ENCODE assay signal across 14 cellular contexts in genomic region chr12:64633186-64633939, GRCh38. TPM values are rescaled to one million over a fixed set of nuclear protein-coding genes. Genes with fewer than 3 reads are reported as not detected.
A peak's percentile ranks its signal among the peaks of the same experiment; 100 is the strongest.
DNase-seq lines count a peak whose midpoint lies in the region; ATAC-seq and TF ChIP-seq lines count a peak whose summit lies in the region.
"Had no signal": no experiment of that assay in that cellular context is flagged by ENCODE, and none has a peak within 500 bp of the region (broad histone marks: within the 10 kb centered on the region; RNA-seq: fewer than 3 reads in every experiment).

No MANE protein-coding gene starts in this region.

- H2AK5ac ChIP-seq in trophoblast cell (ENCODE audit: low read length), result no peak overlapping the region

- no peaks in the 10 kb centered on the region for H3K79me2 ChIP-seq in trophoblast cell (ENCODE audit: control insufficient read depth, insufficient read depth, low read length, poor library complexity)

- H3K4me3 ChIP-seq in ascending aorta (no peak overlapping the region), trophoblast cell (ENCODE audit: low read depth, low read length) (no peak overlapping the region)
- H3K4me3 ChIP-seq: dorsolateral prefrontal cortex, GM12878, SJCRH30 had no signal

- no peaks in the 10 kb centered on the region for H3K27me3 ChIP-seq in ascending aorta
- H3K27me3 ChIP-seq in trophoblast cell (ENCODE audit: insufficient read depth, low read length), result no peaks in the 10 kb centered on the region
- H3K27me3 ChIP-seq: dorsolateral prefrontal cortex, SJCRH30 had no signal

- no peaks in the 10 kb centered on the region for H3K79me1 ChIP-seq in trophoblast cell (ENCODE audit: low read length)

- H3K36me3 ChIP-seq in ascending aorta, result peaks cover 0 to 3% of the 10 kb centered on the region in 2 donors
- peaks cover 0 to 3% of the 10 kb centered on the region in 2 experiments for H3K36me3 ChIP-seq in trophoblast cell (ENCODE audit: control insufficient read depth in 1 of 2, insufficient read depth in 2 of 2, low read length in 2 of 2)

- peak overlapping the region; percentile 67 for H3K4ac ChIP-seq in trophoblast cell (ENCODE audit: low read depth, low read length)

- peaks cover 13 to 43% of the 10 kb centered on the region in 2 donors for H3K4me1 ChIP-seq in ascending aorta
- H3K4me1 ChIP-seq in trophoblast cell (ENCODE audit: control insufficient read depth in 1 of 2, insufficient read depth in 2 of 2, low read length in 2 of 2), result no peaks in the 10 kb centered on the region
- H3K4me1 ChIP-seq: SJCRH30 had no signal

- H3K14ac ChIP-seq in trophoblast cell (ENCODE audit: low read length), result no peak overlapping the region

- DNase-seq in Caki2 (ENCODE audit: low read depth) (peak; percentile 39), NCI-H2029 treated with DMSO at 0.1 percent for 48 hours (lab: John Stamatoyannopoulos, UW) (peak; percentile 71), ascending aorta (ENCODE audit: low spot score in 2 of 2) (no peak), trophoblast cell (no peak), HCEC 1CT (no peak), HuH-7.5 (ENCODE audit: low spot score) (no peak)
- DNase-seq: DMS79 treated with DMSO at 0.1 percent for 48 hours, dorsolateral prefrontal cortex, H7, NCI-H1417, NCI-H526 treated with DMSO at 0.1 percent for 48 hours had no signal

- H3K18ac ChIP-seq in trophoblast cell (ENCODE audit: low read length), result peak overlapping the region; percentile 56

- H2BK12ac ChIP-seq in trophoblast cell (ENCODE audit: low read length), result peak overlapping the region; percentile 13

- no peak overlapping the region for H2BK5ac ChIP-seq in trophoblast cell (ENCODE audit: low read depth, low read length, poor library complexity)

- H3K23ac ChIP-seq in trophoblast cell (ENCODE audit: low read length), result no peak overlapping the region

- no peak overlapping the region for H2AFZ ChIP-seq in trophoblast cell (ENCODE audit: insufficient read depth, low read length, poor library complexity)

- intact Hi-C loops in ascending aorta (cut with DNase I), result no loop called here

- H4K12ac ChIP-seq in trophoblast cell (ENCODE audit: low read depth, low read length), result no peak overlapping the region

- no peak for ATAC-seq in GM21528 (IDR thresholded peaks at IDR 0.05; ENCODE audit: low FRiP score, unreplicated experiment)

- H4K8ac ChIP-seq in trophoblast cell (ENCODE audit: low read depth, low read length), result no peak overlapping the region

- no peak overlapping the region for H2BK120ac ChIP-seq in trophoblast cell (ENCODE audit: insufficient read depth, low read length, poor library complexity)

- H3K9ac ChIP-seq in trophoblast cell (ENCODE audit: low read length), result no peak overlapping the region

- no peak overlapping the region for H3K4me2 ChIP-seq in trophoblast cell (ENCODE audit: low read length)

- H3K9me3 ChIP-seq in ascending aorta, result no peaks in the 10 kb centered on the region
- H3K9me3 ChIP-seq in trophoblast cell (ENCODE audit: insufficient read depth, low read depth, low read length), result no peaks in the 10 kb centered on the region
- H3K9me3 ChIP-seq: SJCRH30 had no signal

- in situ Hi-C loops in Caki2 (cut with HindIII; ENCODE audit: low pct_unique_long_range_greater_than_20kb, low sequenced_read_pairs), result no loop called here

- no peak for TF ChIP-seq CTCF in ascending aorta (IDR thresholded peaks at IDR 0.05)

- H4K91ac ChIP-seq in trophoblast cell (ENCODE audit: low read depth, low read length), result no peak overlapping the region

- H3K27ac ChIP-seq in ascending aorta (peak overlapping the region; percentile 64 to 93), trophoblast cell (ENCODE audit: low read depth, low read length) (no peak overlapping the region)
- H3K27ac ChIP-seq: SJCRH30 had no signal

- WGBS in trophoblast cell (ENCODE audit: extremely low coverage, insufficient coverage, insufficient read length), result no CpG with 5 or more reads among the region's 5 CpGs

RNA-seq across cellular contexts. Expression of gene RASSF3, which starts 23.1 kb away (rescaled TPM):
- 50.0 and 63.8 TPM in 2 replicates for total RNA-seq in Caki2 (2014; rRNA removed; shearing (Covaris generic); ENCODE audit: low replicate concordance)
- total RNA-seq in ascending aorta, result 79.6 TPM
- 27.3 and 29.6 TPM in 2 replicates for polyA plus RNA-seq in trophoblast cell (2013)

Comparison
In these comparisons a context has a peak if more than half of its experiments do, and no peak if none do; other contexts are left out.
1. DNase-seq: peak in Caki2 (single experiment) and NCI-H2029 treated with DMSO at 0.1 percent for 48 hours (single experiment); none in ascending aorta (0 of 2), trophoblast cell (0 of 2), HCEC 1CT (single experiment) and HuH-7.5 (single experiment).